In genomic region chr19:52269338-52270261, GRCh38 we compare ENCODE assay signal across 8 cellular contexts. TPM values are rescaled to one million over a fixed set of nuclear protein-coding genes. Genes with fewer than 3 reads are reported as not detected.
DNase-seq lines count a peak whose midpoint lies in the region; ATAC-seq lines count a peak whose summit lies in the region.

ZNF766 (plus strand) TSS chr19:52269587; CDS start chr19:52269614, 27 bp downstream.

- H3K9me3 Mint-ChIP-seq in activated T-helper 1 cell treated with anti-CD3 and anti-CD28 coated beads, Interleukin-12 subunit alpha, Interleukin-12 subunit beta, Interleukin-2, Interleukin-4 antibody, amounts not matched to agents 30 ng/mL and 10 ng/mL and 1 ng/mL, durations not matched to agents 14 hours and 24 hours and 36 hours = peaks cover 35% of the 10 kb centered on the region
- H3K9me3 Mint-ChIP-seq in naive B cell = peaks cover 0 to 14% (median 0%) of the 10 kb centered on the region in 7 donors
- H3K9me3 Mint-ChIP-seq in stimulated activated memory B cell treated with anti-CD40 and anti-IgM and Interleukin-4, amounts not matched to agents 10 μg/mL and 1 μg/mL and 100 μg/mL, for 72 hours = peaks cover 8% of the 10 kb centered on the region

- intact Hi-C loops in activated T-helper 1 cell treated with anti-CD3 and anti-CD28 coated beads, Interleukin-12 subunit alpha, Interleukin-12 subunit beta, Interleukin-2, Interleukin-4 antibody, amounts not matched to agents 30 ng/mL and 10 ng/mL and 1 ng/mL, durations not matched to agents 14 hours and 24 hours and 36 hours (cut with micrococcal nuclease) = loop anchor here (1.0 to 2.0 kb wide), 13 partner anchors 28 to 693 kb away; partner anchors contain the start of genes ZNF28, ZNF320, ZNF480 and ZNF610

- peaks cover 37% of the 10 kb centered on the region for H3K36me3 Mint-ChIP-seq in activated T-helper 1 cell treated with anti-CD3 and anti-CD28 coated beads, Interleukin-12 subunit alpha, Interleukin-12 subunit beta, Interleukin-2, Interleukin-4 antibody, amounts not matched to agents 30 ng/mL and 10 ng/mL and 1 ng/mL, durations not matched to agents 14 hours and 24 hours and 36 hours (ENCODE audit: low read depth)
- peaks cover 17 to 38% of the 10 kb centered on the region in 2 donors for H3K36me3 Mint-ChIP-seq in naive B cell
- H3K36me3 Mint-ChIP-seq in stimulated activated memory B cell treated with anti-CD40 and anti-IgM and Interleukin-4, amounts not matched to agents 10 μg/mL and 1 μg/mL and 100 μg/mL, for 72 hours = peaks cover 36% of the 10 kb centered on the region

- H2AFZ ChIP-seq in GM23248 = peak within 1 kb of the TSS; percentile 78

- H3K27me3 ChIP-seq in GM23248 (replicated peaks; ENCODE audit: insufficient read depth) = no peaks in the 10 kb centered on the region

- peak within 1 kb of the TSS; percentile 98 for H3K4me3 Mint-ChIP-seq in activated T-helper 1 cell treated with anti-CD3 and anti-CD28 coated beads, Interleukin-12 subunit alpha, Interleukin-12 subunit beta, Interleukin-2, Interleukin-4 antibody, amounts not matched to agents 30 ng/mL and 10 ng/mL and 1 ng/mL, durations not matched to agents 14 hours and 24 hours and 36 hours
- H3K4me3 Mint-ChIP-seq in naive B cell = peak within 1 kb of the TSS; percentile 90 to 99 (median 97)
- peak within 1 kb of the TSS; percentile 94 for H3K4me3 Mint-ChIP-seq in stimulated activated memory B cell treated with anti-CD40 and anti-IgM and Interleukin-4, amounts not matched to agents 10 μg/mL and 1 μg/mL and 100 μg/mL, for 72 hours

- DNase-seq in DMS79 (lab: John Stamatoyannopoulos, UW) (peak; percentile 93), GM23248 (peak; percentile 98), Kasumi-1 (lab: John Stamatoyannopoulos, UW) (peak; percentile 94 to 95), RPMI7951 (ENCODE audit: low read depth) (peak; percentile 96), fibroblast of gingiva (ENCODE audit: low read depth) (peak; percentile 95), naive B cell (peak; percentile 96)
- DNase-seq in activated T-helper 1 cell treated with anti-CD3 and anti-CD28 coated beads, Interleukin-12 subunit alpha, Interleukin-12 subunit beta, Interleukin-2, Interleukin-4 antibody, amounts not matched to agents 30 ng/mL and 10 ng/mL and 1 ng/mL, durations not matched to agents 14 hours and 24 hours and 36 hours (ENCODE audit: low spot score) = peak; percentile 96

- H3F3A ChIP-seq in GM23248 (ENCODE audit: insufficient read depth) = peaks cover 8% of the 10 kb centered on the region; the same call in 1 of the 2 replicates

- H3K9ac ChIP-seq in GM23248 = peak within 1 kb of the TSS; percentile 100

- H3K4me1 Mint-ChIP-seq in activated T-helper 1 cell treated with anti-CD3 and anti-CD28 coated beads, Interleukin-12 subunit alpha, Interleukin-12 subunit beta, Interleukin-2, Interleukin-4 antibody, amounts not matched to agents 30 ng/mL and 10 ng/mL and 1 ng/mL, durations not matched to agents 14 hours and 24 hours and 36 hours (ENCODE audit: low read depth) = peaks cover 24% of the 10 kb centered on the region
- peaks cover 36 to 46% (median 46%) of the 10 kb centered on the region in 3 donors for H3K4me1 Mint-ChIP-seq in naive B cell
- H3K4me1 Mint-ChIP-seq in stimulated activated memory B cell treated with anti-CD40 and anti-IgM and Interleukin-4, amounts not matched to agents 10 μg/mL and 1 μg/mL and 100 μg/mL, for 72 hours = peaks cover 38% of the 10 kb centered on the region

- ATAC-seq in naive B cell (ENCODE audit: low read depth in 2 of 2) = peak; percentile 97 to 98
- ATAC-seq in stimulated activated memory B cell treated with anti-CD40 and anti-IgM and Interleukin-4, amounts not matched to agents 10 μg/mL and 1 μg/mL and 100 μg/mL, for 72 hours = peak; percentile 99

- no peaks in the 10 kb centered on the region for H4K20me1 ChIP-seq in GM23248 (ENCODE audit: insufficient read depth)

- H3K79me2 ChIP-seq in GM23248 (ENCODE audit: insufficient read depth) = peaks cover 48% of the 10 kb centered on the region

- no peaks in the 10 kb centered on the region for H3K27me3 Mint-ChIP-seq in activated T-helper 1 cell treated with anti-CD3 and anti-CD28 coated beads, Interleukin-12 subunit alpha, Interleukin-12 subunit beta, Interleukin-2, Interleukin-4 antibody, amounts not matched to agents 30 ng/mL and 10 ng/mL and 1 ng/mL, durations not matched to agents 14 hours and 24 hours and 36 hours (ENCODE audit: insufficient read depth)
- H3K27me3 Mint-ChIP-seq in naive B cell = no peaks in the 10 kb centered on the region
- no peaks in the 10 kb centered on the region for H3K27me3 Mint-ChIP-seq in stimulated activated memory B cell treated with anti-CD40 and anti-IgM and Interleukin-4, amounts not matched to agents 10 μg/mL and 1 μg/mL and 100 μg/mL, for 72 hours

- H3K4me1 ChIP-seq in GM23248 (ENCODE audit: insufficient read depth) = peaks cover 6% of the 10 kb centered on the region

- in situ Hi-C loops in GM23248 (cut with MboI) = no loop called here

- H3K4me3 ChIP-seq in GM23248 = peak within 1 kb of the TSS; percentile 92

- H3K4me2 ChIP-seq in GM23248 (ENCODE audit: unreplicated experiment) = peak within 1 kb of the TSS; percentile 91

- H3K27ac ChIP-seq in GM23248 = peak within 1 kb of the TSS; percentile 100

- H3K9me2 ChIP-seq in GM23248 (ENCODE audit: insufficient read depth) = no peaks in the 10 kb centered on the region

- H3K36me3 ChIP-seq in GM23248 (ENCODE audit: low read depth) = 0 out of 2 replicates have a peak, but pooled peaks cover 3% of the 10 kb centered on the region

- peak within 1 kb of the TSS; percentile 95 for H3K27ac Mint-ChIP-seq in activated T-helper 1 cell treated with anti-CD3 and anti-CD28 coated beads, Interleukin-12 subunit alpha, Interleukin-12 subunit beta, Interleukin-2, Interleukin-4 antibody, amounts not matched to agents 30 ng/mL and 10 ng/mL and 1 ng/mL, durations not matched to agents 14 hours and 24 hours and 36 hours
- H3K27ac Mint-ChIP-seq in naive B cell = peak within 1 kb of the TSS; percentile 93 to 99 (median 97)
- H3K27ac Mint-ChIP-seq in stimulated activated memory B cell treated with anti-CD40 and anti-IgM and Interleukin-4, amounts not matched to agents 10 μg/mL and 1 μg/mL and 100 μg/mL, for 72 hours = peak within 1 kb of the TSS; percentile 90

- WGBS in GM23248 (ENCODE audit: low coverage in 1 of 2, low lambda C conversion rate in 2 of 2, missing lambda C conversion rate in 2 of 2), 2 experiments = 1% methylated on average over 65 to 70 of the region's 70 CpGs

- H3K9me3 ChIP-seq in GM23248 (ENCODE audit: low read depth) = no peaks in the 10 kb centered on the region

RNA-seq across cellular contexts. Expression of gene ZNF766, which starts in this region (rescaled TPM):
- total RNA-seq in GM23248 (2014; rRNA removed; shearing (Covaris generic)) = 9.5 and 9.7 TPM in 2 replicates
- polyA plus RNA-seq in GM23248 (2016; fragmentation: Nextera tagmentation; extraction: Ambion mirVana) (16.8 and 18.5 TPM in 2 replicates), naive B cell (ENCODE audit: low read depth in 6 of 6) (10 to 100 TPM; 27.8 to 62.4 (median 56.8) TPM)
- 11.7 and 13.8 TPM in 2 replicates for total RNA-seq in RPMI7951 (2014; rRNA removed; shearing (Covaris generic))
- total RNA-seq in activated T-helper 1 cell treated with anti-CD3 and anti-CD28 coated beads, Interleukin-12 subunit alpha, Interleukin-12 subunit beta, Interleukin-2, Interleukin-4 antibody, amounts not matched to agents 30 ng/mL and 10 ng/mL and 1 ng/mL, durations not matched to agents 14 hours and 24 hours and 36 hours = 13.8 and 16.5 TPM in 2 replicates

Comparison
In these comparisons a context has a peak if more than half of its experiments do, and no peak if none do; other contexts are left out.
1. Peak in every context shown above with its lines: DNase-seq, ATAC-seq, H3K4me3 ChIP-seq and H3K27ac ChIP-seq.